ENCODE assay signal across 10 cellular contexts in genomic region chr1:184622136-184622823, GRCh38.
A peak's percentile ranks its signal among the peaks of the same experiment; 100 is the strongest.
DNase-seq lines count a peak whose midpoint lies in the region; ATAC-seq and TF ChIP-seq lines count a peak whose summit lies in the region.
"Had no signal": no experiment of that assay in that cellular context is flagged by ENCODE, and none has a peak within 500 bp of the region (broad histone marks: within the 10 kb centered on the region; RNA-seq: fewer than 3 reads in every experiment).

No MANE protein-coding gene starts in this region.

- peak overlapping the region; percentile 28 for H3K27ac ChIP-seq in subcutaneous abdominal adipose tissue (ENCODE audit: low read depth, low read length)
- H3K27ac ChIP-seq: KMS-11 had no signal

- no peaks in the 10 kb centered on the region for H3K27me3 Mint-ChIP-seq in stimulated activated naive B cell treated with anti-CD40 and anti-IgM and Interleukin-4, amounts not matched to agents 10 μg/mL and 1 μg/mL and 100 μg/mL, for 72 hours

- H3K4me3 Mint-ChIP-seq in stimulated activated naive B cell treated with anti-CD40 and anti-IgM and Interleukin-4, amounts not matched to agents 10 μg/mL and 1 μg/mL and 100 μg/mL, for 72 hours, result no peak overlapping the region

- H3K27ac Mint-ChIP-seq in stimulated activated naive B cell treated with anti-CD40 and anti-IgM and Interleukin-4, amounts not matched to agents 10 μg/mL and 1 μg/mL and 100 μg/mL, for 72 hours, result no peak overlapping the region

- H3K9ac ChIP-seq in subcutaneous abdominal adipose tissue (ENCODE audit: low read length in 5 of 5), result no peak overlapping the region
- H3K9ac ChIP-seq: KMS-11 had no signal

- H3K36me3 ChIP-seq in subcutaneous abdominal adipose tissue (ENCODE audit: control insufficient read depth in 5 of 5, insufficient read depth in 5 of 5, low read length in 5 of 5), result peaks cover 0 to 5% (median 0%) of the 10 kb centered on the region in 5 donors

- peaks cover 0 to 6% (median 0%) of the 10 kb centered on the region in 5 donors for H3K27me3 ChIP-seq in subcutaneous abdominal adipose tissue (ENCODE audit: control insufficient read depth in 5 of 5, insufficient read depth in 4 of 5, low read length in 5 of 5)

- POLR2A ChIA-PET in HEK293T (lab: Yijun Ruan, JAX), result interaction anchor here (0.8 kb wide), 1 partner anchor 10 kb away, joined by 4 read pairs; no protein-coding TSS in a partner anchor

- CTCF ChIA-PET in HEK293T (lab: Yijun Ruan, JAX), result interaction anchor here (0.6 to 0.9 kb wide), 2 partner anchors 41 to 979 kb away, joined by 3 read pairs; no protein-coding TSS in a partner anchor

- no peaks in the 10 kb centered on the region for H3K9me3 Mint-ChIP-seq in stimulated activated naive B cell treated with anti-CD40 and anti-IgM and Interleukin-4, amounts not matched to agents 10 μg/mL and 1 μg/mL and 100 μg/mL, for 72 hours

- H3K9me3 ChIP-seq in subcutaneous abdominal adipose tissue (ENCODE audit: control insufficient read depth in 5 of 5, low read length in 5 of 5), result no peaks in the 10 kb centered on the region

- H3K4me3 ChIP-seq in subcutaneous abdominal adipose tissue (ENCODE audit: low read depth in 1 of 5, low read length in 5 of 5), result peak overlapping the region in 1 of 5 donors; percentile 14

- DNase-seq in HEK293T (ENCODE audit: extremely low spot score) (peak; percentile 83), amniotic epithelial cell (ENCODE audit: low read depth) (peak; percentile 94), hepatic stellate cell (ENCODE audit: low spot score) (peak; percentile 56), GM19240 (ENCODE audit: insufficient read length, low spot score) (no peak), glomerular visceral epithelial cell (ENCODE audit: extremely low spot score) (no peak), nucleus accumbens (lab: John Stamatoyannopoulos, UW) (no peak)
- DNase-seq in stimulated activated naive B cell treated with anti-CD40 and anti-IgM and Interleukin-4, amounts not matched to agents 10 μg/mL and 1 μg/mL and 100 μg/mL, for 72 hours, result no peak
- DNase-seq: mesendoderm had no signal

- H3K4me1 ChIP-seq in subcutaneous abdominal adipose tissue (ENCODE audit: control insufficient read depth in 5 of 5, insufficient read depth in 5 of 5, low read length in 5 of 5), result peaks cover 2 to 44% (median 33%) of the 10 kb centered on the region in 5 donors

- ATAC-seq in stimulated activated naive B cell treated with anti-CD40 and anti-IgM and Interleukin-4, amounts not matched to agents 10 μg/mL and 1 μg/mL and 100 μg/mL, for 72 hours (replicated peaks), result no peak

- no peaks in the 10 kb centered on the region for H3K36me3 Mint-ChIP-seq in stimulated activated naive B cell treated with anti-CD40 and anti-IgM and Interleukin-4, amounts not matched to agents 10 μg/mL and 1 μg/mL and 100 μg/mL, for 72 hours

- H3K4me1 Mint-ChIP-seq in stimulated activated naive B cell treated with anti-CD40 and anti-IgM and Interleukin-4, amounts not matched to agents 10 μg/mL and 1 μg/mL and 100 μg/mL, for 72 hours, result no peaks in the 10 kb centered on the region

TF ChIP-seq in HEK293T, 16 proteins besides CTCF, POLR2A, EP300 and RAD21:
- TF ChIP-seq SP1 (IDR thresholded peaks at IDR 0.05) (no peak), LEF1 (IDR thresholded peaks at IDR 0.05; ENCODE audit: borderline replicate concordance) (no peak), L3MBTL2 (conservative IDR thresholded peaks at IDR 0.05) (no peak), ELF4 (IDR thresholded peaks at IDR 0.05) (no peak), CTBP1 (IDR thresholded peaks at IDR 0.05; ENCODE audit: borderline replicate concordance) (peak; percentile 82), FOXA1 (IDR thresholded peaks at IDR 0.05) (peak; percentile 54; the same call in 1 of the 2 replicates), NFRKB (IDR thresholded peaks at IDR 0.05) (no peak), SUZ12 (IDR thresholded peaks at IDR 0.05) (no peak), TARDBP (IDR thresholded peaks at IDR 0.05) (no peak), BHLHE40 (IDR thresholded peaks at IDR 0.05; ENCODE audit: borderline replicate concordance) (no peak)
- TF ChIP-seq, protein P1, sequence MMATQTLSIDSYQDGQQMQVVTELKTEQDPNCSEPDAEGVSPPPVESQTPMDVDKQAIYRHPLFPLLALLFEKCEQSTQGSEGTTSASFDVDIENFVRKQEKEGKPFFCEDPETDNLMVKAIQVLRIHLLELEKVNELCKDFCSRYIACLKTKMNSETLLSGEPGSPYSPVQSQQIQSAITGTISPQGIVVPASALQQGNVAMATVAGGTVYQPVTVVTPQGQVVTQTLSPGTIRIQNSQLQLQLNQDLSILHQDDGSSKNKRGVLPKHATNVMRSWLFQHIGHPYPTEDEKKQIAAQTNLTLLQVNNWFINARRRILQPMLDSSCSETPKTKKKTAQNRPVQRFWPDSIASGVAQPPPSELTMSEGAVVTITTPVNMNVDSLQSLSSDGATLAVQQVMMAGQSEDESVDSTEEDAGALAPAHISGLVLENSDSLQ (IDR thresholded peaks at IDR 0.05), result peak; percentile 96
TF ChIP-seq in HEK293T: peak in this region for 3.

Comparison
In these comparisons a context has a peak if more than half of its experiments do, and no peak if none do; other contexts are left out.
1. DNase-seq: peak in HEK293T (single experiment), amniotic epithelial cell (single experiment) and hepatic stellate cell (single experiment); none in GM19240 (single experiment), stimulated activated naive B cell treated with anti-CD40 and anti-IgM and Interleukin-4, amounts not matched to agents 10 μg/mL and 1 μg/mL and 100 μg/mL, for 72 hours (single experiment), glomerular visceral epithelial cell (single experiment) and nucleus accumbens (0 of 56).